31 cellular contexts compared by ENCODE assay signal in genomic region chr3:126887686-126888085, GRCh38.
"Had no signal": no experiment of that assay in that cellular context is flagged by ENCODE, and none has a peak within 500 bp of the region (broad histone marks: within the 10 kb centered on the region; RNA-seq: fewer than 3 reads in every experiment).

No MANE protein-coding gene starts in this region.

- ATAC-seq: activated CD4-positive, CD25-positive, alpha-beta regulatory T cell treated with anti-CD3 and anti-CD28 coated beads, Interleukin-2, amount 50 U/mL, for 24 hours; body of pancreas; gastroesophageal sphincter; left lobe of liver; natural killer cell; sciatic nerve; stimulated activated memory B cell treated with anti-CD40 and anti-IgM and Interleukin-4, amounts not matched to agents 10 μg/mL and 1 μg/mL and 100 μg/mL, for 72 hours; stimulated activated naive CD8-positive, alpha-beta T cell treated with anti-CD3 and anti-CD28 coated beads, Interleukin-15, amount 100 ng/mL, for 72 hours had no signal

- H3K27ac Mint-ChIP-seq: activated naive CD4-positive, alpha-beta T cell treated with anti-CD3 and anti-CD28 coated beads for 36 hours; activated naive CD8-positive, alpha-beta T cell treated with anti-CD3 and anti-CD28 coated beads for 36 hours; immature natural killer cell; natural killer cell; stimulated activated memory B cell treated with anti-CD40 and anti-IgM and Interleukin-4, amounts not matched to agents 10 μg/mL and 1 μg/mL and 100 μg/mL, for 72 hours; type B pancreatic cell had no signal

- H3K27me3 ChIP-seq: adrenal gland, body of pancreas, cardiac muscle cell, dorsolateral prefrontal cortex, gastroesophageal sphincter, uterus had no signal

- H3K4me1 ChIP-seq: body of pancreas, gastroesophageal sphincter, uterus had no signal

- H3K36me3 Mint-ChIP-seq: activated naive CD8-positive, alpha-beta T cell treated with anti-CD3 and anti-CD28 coated beads for 36 hours; natural killer cell had no signal

- H3K4me1 Mint-ChIP-seq: activated naive CD8-positive, alpha-beta T cell treated with anti-CD3 and anti-CD28 coated beads for 36 hours; natural killer cell; stimulated activated memory B cell treated with anti-CD40 and anti-IgM and Interleukin-4, amounts not matched to agents 10 μg/mL and 1 μg/mL and 100 μg/mL, for 72 hours; stimulated activated naive CD8-positive, alpha-beta T cell treated with anti-CD3 and anti-CD28 coated beads, Interleukin-15, amount 100 ng/mL, for 72 hours had no signal

- H3K27ac ChIP-seq: adrenal gland, body of pancreas, cardiac muscle cell, coronary artery, dorsolateral prefrontal cortex, gastroesophageal sphincter, heart left ventricle, lower lobe of right lung, skin epidermis, uterus, VCaP had no signal

- H3K9me3 Mint-ChIP-seq: activated naive CD4-positive, alpha-beta T cell treated with anti-CD3 and anti-CD28 coated beads for 36 hours; activated naive CD8-positive, alpha-beta T cell treated with anti-CD3 and anti-CD28 coated beads for 36 hours; natural killer cell; stimulated activated memory B cell treated with anti-CD40 and anti-IgM and Interleukin-4, amounts not matched to agents 10 μg/mL and 1 μg/mL and 100 μg/mL, for 72 hours; stimulated activated naive CD8-positive, alpha-beta T cell treated with anti-CD3 and anti-CD28 coated beads, Interleukin-15, amount 100 ng/mL, for 72 hours; type B pancreatic cell had no signal

- H3K9me3 ChIP-seq: adrenal gland, body of pancreas, gastroesophageal sphincter, heart left ventricle, lower lobe of right lung, uterus had no signal

- H3K4me3 ChIP-seq: adrenal gland, body of pancreas, cardiac muscle cell, coronary artery, dorsolateral prefrontal cortex, gastroesophageal sphincter, heart left ventricle, lower lobe of right lung, skin epidermis, uterus had no signal

- DNase-seq: activated CD4-positive, alpha-beta T cell treated with anti-CD3 and anti-CD28 coated beads for 48 hours; activated CD4-positive, alpha-beta T cell treated with anti-CD3 and anti-CD28 coated beads, Interleukin-2, amount 50 U/mL, for 48 hours; activated CD8-positive, alpha-beta memory T cell treated with anti-CD3 and anti-CD28 coated beads for 24 hours; activated effector memory CD4-positive, alpha-beta T cell treated with Interleukin-2 at 50 U/mL for 16 hours; activated naive CD4-positive, alpha-beta T cell treated with anti-CD3 and anti-CD28 coated beads for 36 hours; activated naive CD8-positive, alpha-beta T cell treated with anti-CD3 and anti-CD28 coated beads for 36 hours; adrenal gland; aorta; body of pancreas; dorsolateral prefrontal cortex; effector memory CD4-positive, alpha-beta T cell; heart left ventricle; hypothalamus; immature natural killer cell; lower lobe of right lung; mesenchymal stem cell; natural killer cell; stimulated activated CD4-positive, alpha-beta T cell treated with anti-CD3 and anti-CD28 coated beads, Interleukin-4, amount 100 ng/mL, for 24 hours; stimulated activated naive CD8-positive, alpha-beta T cell treated with anti-CD3 and anti-CD28 coated beads, Interleukin-15, amount 100 ng/mL, for 72 hours; substantia nigra; uterus had no signal

- H3K4me3 Mint-ChIP-seq: activated naive CD4-positive, alpha-beta T cell treated with anti-CD3 and anti-CD28 coated beads for 36 hours; activated naive CD8-positive, alpha-beta T cell treated with anti-CD3 and anti-CD28 coated beads for 36 hours; immature natural killer cell; natural killer cell; stimulated activated memory B cell treated with anti-CD40 and anti-IgM and Interleukin-4, amounts not matched to agents 10 μg/mL and 1 μg/mL and 100 μg/mL, for 72 hours; stimulated activated naive CD8-positive, alpha-beta T cell treated with anti-CD3 and anti-CD28 coated beads, Interleukin-15, amount 100 ng/mL, for 72 hours; type B pancreatic cell had no signal

- H3K36me3 ChIP-seq: adrenal gland, cardiac muscle cell, heart left ventricle, lower lobe of right lung, uterus had no signal

- H3K27me3 Mint-ChIP-seq: activated naive CD8-positive, alpha-beta T cell treated with anti-CD3 and anti-CD28 coated beads for 36 hours; stimulated activated memory B cell treated with anti-CD40 and anti-IgM and Interleukin-4, amounts not matched to agents 10 μg/mL and 1 μg/mL and 100 μg/mL, for 72 hours; stimulated activated naive CD8-positive, alpha-beta T cell treated with anti-CD3 and anti-CD28 coated beads, Interleukin-15, amount 100 ng/mL, for 72 hours; type B pancreatic cell had no signal
